ENCODE assay signal across 8 cellular contexts in the genomic region with DNA sequence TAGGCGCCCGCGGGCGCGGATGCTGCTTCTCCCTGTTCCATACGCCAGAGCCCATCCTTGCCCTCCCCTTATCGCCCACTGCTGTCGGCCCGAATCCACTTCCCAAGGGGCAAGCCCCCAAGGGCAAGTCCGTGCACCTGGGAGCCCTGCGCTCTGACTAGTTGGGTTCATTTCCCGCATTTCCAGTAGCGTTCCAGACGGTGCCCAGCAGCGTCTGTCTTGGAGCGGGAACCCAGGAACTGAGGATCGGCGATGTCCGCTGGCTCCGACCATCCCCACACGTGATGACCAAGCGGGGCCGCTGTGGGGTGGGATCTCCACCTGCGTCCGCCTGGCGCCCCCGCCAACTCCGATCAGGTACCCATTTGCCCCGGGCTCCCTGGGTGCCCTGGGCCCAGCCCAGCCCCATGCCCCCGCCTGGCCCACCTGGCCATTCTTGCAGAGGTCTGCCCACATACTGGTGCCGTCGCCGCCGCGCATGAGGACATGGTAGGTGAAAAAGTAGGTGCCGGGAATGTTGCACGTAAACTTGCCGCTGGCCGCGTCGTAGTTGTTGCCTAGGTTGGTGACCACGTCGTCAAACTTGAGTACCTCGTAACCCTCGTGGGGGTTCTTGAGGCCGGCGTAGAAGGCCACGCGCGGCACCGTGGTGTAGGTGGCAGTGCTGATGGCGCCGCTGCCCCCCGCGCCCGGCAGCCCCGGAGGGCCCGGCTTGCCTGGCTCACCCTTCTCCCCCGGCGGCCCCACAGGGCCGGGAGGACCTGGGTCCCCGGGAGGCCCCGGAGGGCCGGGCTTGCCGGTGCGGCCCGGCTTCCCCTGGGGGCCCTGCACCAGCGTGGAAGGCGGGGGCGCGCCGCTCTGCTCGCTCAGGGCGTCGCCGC. TPM values are rescaled to one million over a fixed set of nuclear protein-coding genes. Genes with fewer than 3 reads are reported as not detected.
DNase-seq lines count a peak whose midpoint lies in the region; ATAC-seq and TF ChIP-seq lines count a peak whose summit lies in the region.

No MANE protein-coding gene starts in this region.

- peak overlapping the region; percentile 19 for H3K4me3 ChIP-seq in colonic mucosa

- H3K9me3 ChIP-seq in colonic mucosa, result no peaks in the 10 kb centered on the region

- H3K4me1 Mint-ChIP-seq in CD14-positive monocyte, result peaks cover 32% of the 10 kb centered on the region
- H3K4me1 Mint-ChIP-seq in neural crest cell, result peaks cover 20% of the 10 kb centered on the region

- H3K27ac ChIP-seq in colonic mucosa, result no peak overlapping the region

- H3K27ac Mint-ChIP-seq in CD14-positive monocyte (no peak overlapping the region), neural crest cell (ENCODE audit: unreplicated experiment) (no peak overlapping the region)

- H3K4me1 ChIP-seq in colonic mucosa, result no peaks in the 10 kb centered on the region

- DNase-seq in CD14-positive monocyte (ENCODE audit: low spot score) (no peak), colonic mucosa (no peak), neural crest cell (ENCODE audit: low read depth, low spot score) (no peak), MV-4-11 (lab: John Stamatoyannopoulos, UW) (no peak), GM20000 (ENCODE audit: low spot score) (no peak), SIG-M5 (lab: John Stamatoyannopoulos, UW) (no peak)

- H3K36me3 Mint-ChIP-seq in CD14-positive monocyte, result peaks cover 14 to 16% of the 10 kb centered on the region in 2 donors
- no peaks in the 10 kb centered on the region for H3K36me3 Mint-ChIP-seq in neural crest cell (ENCODE audit: low read depth)

- intact Hi-C loops in CD14-positive monocyte (cut with micrococcal nuclease), result no loop called here
- intact Hi-C loops in colonic mucosa (cut with DNase I), result no loop called here

- no peaks in the 10 kb centered on the region for H3K36me3 ChIP-seq in colonic mucosa

- H3K4me3 Mint-ChIP-seq in CD14-positive monocyte (peak overlapping the region; percentile 39 to 71), neural crest cell (peak overlapping the region; percentile 51)

- peaks cover 72 to 91% (median 83%) of the 10 kb centered on the region in 3 donors for H3K27me3 Mint-ChIP-seq in CD14-positive monocyte (ENCODE audit: low read depth in 3 of 3)
- H3K27me3 Mint-ChIP-seq in neural crest cell (ENCODE audit: low read depth), result peaks cover 79% of the 10 kb centered on the region

- H3K9me3 Mint-ChIP-seq in CD14-positive monocyte (peaks cover 2 to 39% (median 19%) of the 10 kb centered on the region in 7 donors), neural crest cell (no peaks in the 10 kb centered on the region)

- H3K27me3 ChIP-seq in colonic mucosa, result peaks cover 59% of the 10 kb centered on the region

- TF ChIP-seq CTCF in CD14-positive monocyte (IDR thresholded peaks at IDR 0.05), result no peak
- TF ChIP-seq CTCF in colonic mucosa (IDR thresholded peaks at IDR 0.05), result no peak
- no peak for TF ChIP-seq CTCF in neural crest cell (conservative IDR thresholded peaks at IDR 0.05)
- no peak for TF ChIP-seq CTCF in GM20000 (IDR thresholded peaks at IDR 0.05; ENCODE audit: extremely low read depth, missing control alignments)

- peak overlapping the region in 1 of 2 donors; percentile 8 for H3K9ac ChIP-seq in colonic mucosa (ENCODE audit: low read depth in 2 of 2, low read length in 2 of 2)

- peak; percentile 11 for ATAC-seq in GM21515 (IDR thresholded peaks at IDR 0.05; ENCODE audit: unreplicated experiment)
- ATAC-seq in GM18502 (IDR thresholded peaks at IDR 0.05; ENCODE audit: poor library complexity, unreplicated experiment), result no peak

RNA-seq across cellular contexts. Expression of a gene that starts 0.8 kb away (rescaled TPM):
- polyA plus RNA-seq in CD14-positive monocyte, result not detected
- total RNA-seq in colonic mucosa (1 to 10 TPM; 1.2 to 1.9 TPM), neural crest cell (7.1 and 7.7 TPM in 2 replicates)

RNA-seq across cellular contexts. Expression of a gene that starts 19.7 kb away (rescaled TPM):
- not detected for polyA plus RNA-seq in CD14-positive monocyte
- total RNA-seq in colonic mucosa (10 to 100 TPM in 1 of 2 donors, 1 to 10 TPM in 1; 5.7 to 45.5 TPM), neural crest cell (87.3 and 93.1 TPM in 2 replicates)

RNA-seq across cellular contexts. Expression of a gene that starts 52.0 kb away (rescaled TPM):
- under 1 TPM; 0.18 to 0.33 TPM for polyA plus RNA-seq in CD14-positive monocyte
- total RNA-seq in colonic mucosa, result under 1 TPM in 1 of 2 donors, not detected in 1; 0.20 TPM
- not detected in 2 replicates for total RNA-seq in neural crest cell
